In the genomic region with DNA sequence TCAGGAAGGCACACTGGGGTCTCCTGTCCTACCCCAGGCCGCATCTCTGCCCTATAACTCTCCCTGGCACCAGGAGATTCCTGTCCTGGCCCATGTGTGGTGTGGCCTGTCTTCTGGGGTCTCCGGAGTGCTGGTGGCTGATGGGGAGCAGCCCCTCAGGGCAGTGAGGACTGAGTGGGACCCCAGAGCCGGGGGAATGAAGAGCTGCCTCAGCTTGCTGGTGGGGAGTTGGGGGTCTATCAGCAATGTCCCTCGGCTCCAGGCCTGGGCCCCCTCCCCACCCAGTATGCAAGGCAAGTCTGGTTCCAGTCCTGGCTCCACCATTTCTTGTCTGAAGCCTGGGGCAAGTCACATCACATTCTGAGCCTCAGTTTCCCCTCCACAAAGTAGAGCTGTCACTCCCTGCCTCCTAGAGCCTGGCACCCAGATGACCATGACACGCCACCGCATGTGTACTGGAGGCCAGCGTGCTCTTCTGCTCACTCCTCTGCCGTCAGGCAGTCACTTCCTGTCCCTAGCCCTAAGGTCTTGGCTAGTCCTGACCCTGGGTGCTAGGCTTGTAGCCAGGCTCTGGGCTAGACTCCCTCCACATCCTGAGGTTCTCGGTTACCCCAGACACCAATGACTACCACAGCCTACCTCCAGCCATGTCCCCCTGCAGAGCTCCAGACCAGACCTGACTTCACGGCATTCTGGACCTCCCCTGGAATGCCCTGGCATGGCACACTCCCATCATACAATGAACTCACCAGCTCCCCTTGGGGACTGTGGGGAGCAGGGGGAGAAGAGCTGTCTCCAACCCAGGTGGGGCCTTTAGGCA, we compare ENCODE assay signal across 11 cellular contexts. TPM values are rescaled to one million over a fixed set of nuclear protein-coding genes. Genes with fewer than 3 reads are reported as not detected.
DNase-seq lines count a peak whose midpoint lies in the region; ATAC-seq and TF ChIP-seq lines count a peak whose summit lies in the region.
"Had no signal": no experiment of that assay in that cellular context is flagged by ENCODE, and none has a peak within 500 bp of the region (broad histone marks: within the 10 kb centered on the region; RNA-seq: fewer than 3 reads in every experiment).

No MANE protein-coding gene starts in this region.

- H3K4me1 ChIP-seq in breast epithelium (no peaks in the 10 kb centered on the region), transverse colon (peaks cover 14 to 59% (median 33%) of the 10 kb centered on the region in 4 donors), BE2C (peaks cover 21% of the 10 kb centered on the region)

- BruUV-seq in MCF 10A (replicated peaks; lab: Mats Ljungman, UMichigan), result no TSS peak

- ATAC-seq in activated B cell treated with CpG ODN at 0.5 μM for 24 hours (ENCODE audit: low read depth) (no peak), left lobe of liver (peak; percentile 20)

- H3K27me3 Mint-ChIP-seq in MCF 10A (ENCODE audit: insufficient read depth, unreplicated experiment) (no peaks in the 10 kb centered on the region), activated B cell treated with CpG ODN at 0.5 μM for 24 hours (no peaks in the 10 kb centered on the region)

- H3K27ac Mint-ChIP-seq in MCF 10A (ENCODE audit: low read depth, unreplicated experiment) (peak overlapping the region; percentile 72), activated B cell treated with CpG ODN at 0.5 μM for 24 hours (peak overlapping the region; percentile 99)
- H3K27ac Mint-ChIP-seq: neural progenitor cell had no signal

- POLR2A ChIA-PET in MCF 10A (lab: Yijun Ruan, JAX) (interaction anchor here (0.6 kb wide), 1 partner anchor 195 kb away, joined by 3 read pairs; no protein-coding TSS in a partner anchor), activated B cell treated with CpG ODN at 0.5 μM for 24 hours (lab: Charles Lee) (interaction anchor here (0.7 to 2.9 kb wide), 14 partner anchors 10 to 91 kb away, joined by 3 to 28 read pairs (median 6); a partner anchor contains a TSS)

- H3K9me3 Mint-ChIP-seq in MCF 10A (ENCODE audit: unreplicated experiment) (no peaks in the 10 kb centered on the region), activated B cell treated with CpG ODN at 0.5 μM for 24 hours (no peaks in the 10 kb centered on the region)
- H3K9me3 Mint-ChIP-seq: neural progenitor cell had no signal

- intact Hi-C loops in MCF 10A (cut with micrococcal nuclease) (no loop called here), breast epithelium (cut with DNase I; ENCODE audit: low total_unique reads) (no loop called here), activated B cell treated with CpG ODN at 0.5 μM for 24 hours (cut with micrococcal nuclease) (loop anchor here (5.0 kb wide), 3 partner anchors 308 to 648 kb away; no protein-coding TSS in a partner anchor), transverse colon (cut with DNase I; ENCODE audit: low total_unique reads) (no loop called here)

- peaks cover 55% of the 10 kb centered on the region for H3K4me1 Mint-ChIP-seq in MCF 10A (ENCODE audit: insufficient read depth, unreplicated experiment)
- peaks cover 96% of the 10 kb centered on the region for H3K4me1 Mint-ChIP-seq in activated B cell treated with CpG ODN at 0.5 μM for 24 hours

- CTCF ChIA-PET in MCF 10A (lab: Yijun Ruan, JAX), result interaction anchor here (0.8 to 2.6 kb wide), 3 partner anchors 15 to 74 kb away, joined by 3 to 17 read pairs (median 6); a partner anchor contains a TSS
- CTCF ChIA-PET in activated B cell treated with CpG ODN at 0.5 μM for 24 hours (lab: Charles Lee), result interaction anchor here (1.0 to 3.4 kb wide), 4 partner anchors 12 to 83 kb away, joined by 3 to 42 read pairs (median 6); no protein-coding TSS in a partner anchor

- H3K4me3 ChIP-seq in breast epithelium (no peak overlapping the region), transverse colon (no peak overlapping the region), BE2C (ENCODE audit: low read depth, low read length) (no peak overlapping the region)
- H3K4me3 ChIP-seq: neural progenitor cell had no signal

- H3K27me3 ChIP-seq in breast epithelium, result no peaks in the 10 kb centered on the region
- H3K27me3 ChIP-seq in transverse colon, result no peaks in the 10 kb centered on the region
- H3K27me3 ChIP-seq in BE2C, result no peaks in the 10 kb centered on the region
- H3K27me3 ChIP-seq: neural progenitor cell had no signal

- TF ChIP-seq CTCF in MCF 10A (IDR thresholded peaks at IDR 0.05; ENCODE audit: unreplicated experiment) (no peak), breast epithelium (IDR thresholded peaks at IDR 0.05) (no peak), activated B cell treated with CpG ODN at 0.5 μM for 24 hours (IDR thresholded peaks at IDR 0.05) (no peak), transverse colon (IDR thresholded peaks at IDR 0.05) (no peak), BE2C (IDR thresholded peaks at IDR 0.05; ENCODE audit: low read depth, low read length) (no peak)

- H3K27ac ChIP-seq in breast epithelium (peak overlapping the region in 1 of 2 donors; percentile 74), transverse colon (peak overlapping the region; percentile 11 to 66 (median 46))
- H3K27ac ChIP-seq: neural progenitor cell had no signal

- in situ Hi-C loops in transverse colon (cut with MboI; ENCODE audit: low pct_ligation_motif_present in 1 of 4, low pct_unique_long_range_greater_than_20kb in 1 of 4, low sequenced_read_pairs in 3 of 4), result no loop called here

- H3K4me3 Mint-ChIP-seq in MCF 10A (ENCODE audit: unreplicated experiment) (no peak overlapping the region), activated B cell treated with CpG ODN at 0.5 μM for 24 hours (peak overlapping the region; percentile 82)
- H3K4me3 Mint-ChIP-seq: neural progenitor cell had no signal

- 76% methylated on average over 10 of the region's 10 CpGs; no CpG with 5 or more reads in 1 of the 2 donors for WGBS in transverse colon (ENCODE audit: low coverage in 1 of 2), 2 donors

- peaks cover 6% of the 10 kb centered on the region for H3K36me3 Mint-ChIP-seq in MCF 10A (ENCODE audit: insufficient read depth, unreplicated experiment)
- peaks cover 10% of the 10 kb centered on the region for H3K36me3 Mint-ChIP-seq in activated B cell treated with CpG ODN at 0.5 μM for 24 hours (ENCODE audit: low read depth)
- H3K36me3 Mint-ChIP-seq: neural progenitor cell had no signal

- TF ChIP-seq POLR2A in breast epithelium (IDR thresholded peaks at IDR 0.05) (no peak), transverse colon (IDR thresholded peaks at IDR 0.05) (no peak)

- H3K36me3 ChIP-seq in breast epithelium (no peaks in the 10 kb centered on the region), transverse colon (no peaks in the 10 kb centered on the region), BE2C (no peaks in the 10 kb centered on the region)
- H3K36me3 ChIP-seq: neural progenitor cell had no signal

- TF ChIP-seq EP300 in transverse colon (IDR thresholded peaks at IDR 0.05; ENCODE audit: low read depth), result no peak

- H3K9me3 ChIP-seq in breast epithelium, result no peaks in the 10 kb centered on the region
- H3K9me3 ChIP-seq in transverse colon, result no peaks in the 10 kb centered on the region
- no peaks in the 10 kb centered on the region for H3K9me3 ChIP-seq in BE2C

- no peak for DNase-seq in MCF 10A (ENCODE audit: unreplicated experiment)
- no peak for DNase-seq in breast epithelium (ENCODE audit: low spot score in 2 of 2)
- DNase-seq in activated B cell treated with CpG ODN at 0.5 μM for 24 hours, result no peak
- no peak for DNase-seq in left lobe of liver (ENCODE audit: low spot score)
- no peak for DNase-seq in transverse colon
- no peak for DNase-seq in HT-29 (ENCODE audit: low spot score)
- DNase-seq in NCI-H1694 treated with DMSO at 0.1 percent for 48 hours (lab: John Stamatoyannopoulos, UW), result no peak
- no peak for DNase-seq in BE2C
- DNase-seq: NCI-H1930, RPMI8226 had no signal

RNA-seq across cellular contexts. Expression of a gene that starts 12.8 kb away (rescaled TPM):
- total RNA-seq in MCF 10A (2022), result 47.0 and 47.6 TPM in 2 replicates
- total RNA-seq in breast epithelium, result 100 to 1,000 TPM in 1 of 3 donors, 10 to 100 TPM in 2; 85.9 to 109 (median 97.0) TPM
- 113 and 139 TPM in 2 replicates for total RNA-seq in activated B cell treated with CpG ODN at 0.5 μM for 24 hours
- total RNA-seq in left lobe of liver, result 37.5 TPM
- total RNA-seq in transverse colon, result 100 to 1,000 TPM in 3 of 4 donors, 10 to 100 TPM in 1; 99.4 to 233 (median 108) TPM
- 109 and 161 TPM in 2 replicates for total RNA-seq in HT-29 (2014; rRNA removed; shearing (Covaris generic))
- polyA plus RNA-seq in BE2C (2012; ENCODE audit: insufficient read depth, insufficient read length, low read depth), result 43.3 TPM

RNA-seq across cellular contexts. Expression of a gene that starts 54.4 kb away (rescaled TPM):
- total RNA-seq in MCF 10A (2022), result 10.6 and 16.9 TPM in 2 replicates
- total RNA-seq in breast epithelium, result 100 to 1,000 TPM in 1 of 3 donors, 10 to 100 TPM in 2; 20.6 to 117 (median 93.7) TPM
- 42.6 and 46.8 TPM in 2 replicates for total RNA-seq in activated B cell treated with CpG ODN at 0.5 μM for 24 hours
- 493 TPM for total RNA-seq in left lobe of liver
- 100 to 1,000 TPM in 3 of 4 donors, 10 to 100 TPM in 1; 82.7 to 714 (median 225) TPM for total RNA-seq in transverse colon
- total RNA-seq in HT-29 (2014; rRNA removed; shearing (Covaris generic)), result 1,082 and 1,283 TPM in 2 replicates
- polyA plus RNA-seq in BE2C (2012; ENCODE audit: insufficient read depth, insufficient read length, low read depth), result 71.9 TPM
